ENCODE assay signal across 17 cellular contexts in the genomic region with DNA sequence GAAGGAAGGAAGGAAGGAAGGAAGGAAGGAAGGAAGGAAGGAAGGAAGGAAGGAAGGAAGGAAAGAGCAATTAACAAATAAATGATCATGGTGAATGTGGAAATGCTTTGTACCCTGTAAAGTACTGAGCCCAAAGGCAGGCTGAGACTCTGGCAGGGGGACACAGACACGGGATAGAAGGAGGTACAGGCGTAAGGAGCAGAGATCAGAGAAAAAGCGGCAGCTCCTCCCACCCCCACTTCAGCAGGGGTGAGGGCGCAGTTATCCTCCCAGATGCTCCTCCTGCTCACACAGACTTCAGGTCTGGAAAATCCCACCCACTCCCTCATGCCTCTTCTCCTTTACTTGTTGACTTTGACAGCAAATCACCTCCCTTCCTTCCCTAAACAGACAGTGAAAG.
DNase-seq lines count a peak whose midpoint lies in the region; ATAC-seq and TF ChIP-seq lines count a peak whose summit lies in the region.
"Had no signal": no experiment of that assay in that cellular context is flagged by ENCODE, and none has a peak within 500 bp of the region (broad histone marks: within the 10 kb centered on the region; RNA-seq: fewer than 3 reads in every experiment).

No MANE protein-coding gene starts in this region.

- H3K27ac Mint-ChIP-seq in GM23338: no peak overlapping the region

- no peaks in the 10 kb centered on the region for H3K9me2 ChIP-seq in GM23338 (ENCODE audit: insufficient read depth)

- no peak overlapping the region for H3K4me2 ChIP-seq in GM23338
- H3K4me2 ChIP-seq: PC-9 had no signal

- H3K27me3 ChIP-seq in GM23338 (ENCODE audit: insufficient read depth) (no peaks in the 10 kb centered on the region), RWPE2 (ENCODE audit: insufficient read depth, poor library complexity, severe bottlenecking) (peaks cover 18% of the 10 kb centered on the region), dorsolateral prefrontal cortex (peaks cover 0 to 31% (median 4%) of the 10 kb centered on the region in 45 donors)
- H3K27me3 ChIP-seq: BE2C had no signal

- H3K27ac ChIP-seq in GM23338 (ENCODE audit: low read depth): no peak overlapping the region
- no peak overlapping the region for H3K27ac ChIP-seq in RWPE2 (ENCODE audit: poor library complexity, severe bottlenecking)
- no peak overlapping the region for H3K27ac ChIP-seq in dorsolateral prefrontal cortex
- H3K27ac ChIP-seq: 22Rv1, PC-9, SJSA1 had no signal

- intact Hi-C loops in dorsolateral prefrontal cortex (cut with DNase I): no loop called here

- TF ChIP-seq CTCF in GM23338 (conservative IDR thresholded peaks at IDR 0.05; ENCODE audit: low read depth in 2 of 2): no peak
- TF ChIP-seq CTCF in RWPE2 (IDR thresholded peaks at IDR 0.05; ENCODE audit: poor library complexity, severe bottlenecking): no peak
- no peak for TF ChIP-seq CTCF in dorsolateral prefrontal cortex (IDR thresholded peaks at IDR 0.05 in 54 of 56, conservative IDR thresholded peaks at IDR 0.05 in 2 of 56; ENCODE audit: low read depth in 1 of 56, partially characterized antibody in 56 of 56)

- no peaks in the 10 kb centered on the region for H3K79me2 ChIP-seq in GM23338 (replicated peaks; ENCODE audit: insufficient read depth)

- 0 out of 2 replicates have a peak, but pooled peaks cover 4% of the 10 kb centered on the region for H3K4me1 ChIP-seq in GM23338 (ENCODE audit: insufficient read depth)
- H3K4me1 ChIP-seq in RWPE2 (ENCODE audit: insufficient read depth, poor library complexity, severe bottlenecking): no peaks in the 10 kb centered on the region
- H3K4me1 ChIP-seq: BE2C, SJSA1 had no signal

- H2AFZ ChIP-seq in GM23338: no peak overlapping the region
- H2AFZ ChIP-seq: PC-9 had no signal

- H3K4me3 ChIP-seq in GM23338 (no peak overlapping the region), RWPE2 (ENCODE audit: severe bottlenecking) (no peak overlapping the region), dorsolateral prefrontal cortex (no peak overlapping the region)
- H3K4me3 ChIP-seq: PC-9, SJSA1 had no signal

- H3K9me3 Mint-ChIP-seq in GM23338: no peaks in the 10 kb centered on the region

- H3F3A ChIP-seq in GM23338 (replicated peaks; ENCODE audit: low read depth): no peaks in the 10 kb centered on the region

- H3K4me3 Mint-ChIP-seq in GM23338: no peak overlapping the region

- ATAC-seq in GM23338: peak; percentile 26; the same call in 1 of the 3 replicates
- no peak for ATAC-seq in RWPE2 (ENCODE audit: low read depth)

- peaks cover 11% of the 10 kb centered on the region; the same call in 2 of the 3 replicates for H3K4me1 Mint-ChIP-seq in GM23338

- H3K36me3 ChIP-seq in GM23338 (ENCODE audit: insufficient read depth): no peaks in the 10 kb centered on the region
- no peaks in the 10 kb centered on the region for H3K36me3 ChIP-seq in RWPE2 (ENCODE audit: low read depth)
- H3K36me3 ChIP-seq: BE2C, SJSA1 had no signal

- H4K20me1 ChIP-seq in GM23338 (replicated peaks; ENCODE audit: insufficient read depth): no peaks in the 10 kb centered on the region

- H3K9me3 ChIP-seq in RWPE2 (ENCODE audit: severe bottlenecking): no peaks in the 10 kb centered on the region
- H3K9me3 ChIP-seq: BE2C, SJSA1 had no signal

- peak; percentile 24 for DNase-seq in DMS 273 (lab: John Stamatoyannopoulos, UW; ENCODE audit: unreplicated experiment)
- no peak for DNase-seq in DMS 273 treated with DMSO at 0.1 percent for 48 hours (lab: John Stamatoyannopoulos, UW)
- DNase-seq in GM23338 (ENCODE audit: low spot score): no peak
- peak; percentile 7 for DNase-seq in RWPE2 (ENCODE audit: low spot score)
- DNase-seq in mesenteric fat pad (ENCODE audit: low spot score): peak; percentile 35
- DNase-seq in activated effector memory CD4-positive, alpha-beta T cell treated with anti-CD3 and anti-CD28 coated beads, Interleukin-2, amount 50 U/mL, for 16 hours: no peak
- no peak for DNase-seq in dorsolateral prefrontal cortex
- DNase-seq: ACHN, BE2C, Calu3, KBM-7, NCI-H2029, NCI-H774, PC-9, Right ventricle myocardium superior had no signal

- no peaks in the 10 kb centered on the region for H3K27me3 Mint-ChIP-seq in GM23338 (ENCODE audit: insufficient read depth, low read depth, poor library complexity)

- H3K36me3 Mint-ChIP-seq in GM23338 (ENCODE audit: low read depth): no peaks in the 10 kb centered on the region

TF ChIP-seq in GM23338, 12 proteins besides CTCF, POLR2A, EP300 and RAD21 (continues in another document):
- TF ChIP-seq, protein P1, sequence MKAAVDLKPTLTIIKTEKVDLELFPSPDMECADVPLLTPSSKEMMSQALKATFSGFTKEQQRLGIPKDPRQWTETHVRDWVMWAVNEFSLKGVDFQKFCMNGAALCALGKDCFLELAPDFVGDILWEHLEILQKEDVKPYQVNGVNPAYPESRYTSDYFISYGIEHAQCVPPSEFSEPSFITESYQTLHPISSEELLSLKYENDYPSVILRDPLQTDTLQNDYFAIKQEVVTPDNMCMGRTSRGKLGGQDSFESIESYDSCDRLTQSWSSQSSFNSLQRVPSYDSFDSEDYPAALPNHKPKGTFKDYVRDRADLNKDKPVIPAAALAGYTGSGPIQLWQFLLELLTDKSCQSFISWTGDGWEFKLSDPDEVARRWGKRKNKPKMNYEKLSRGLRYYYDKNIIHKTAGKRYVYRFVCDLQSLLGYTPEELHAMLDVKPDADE (IDR thresholded peaks at IDR 0.05): no peak
- TF ChIP-seq, protein P2, sequence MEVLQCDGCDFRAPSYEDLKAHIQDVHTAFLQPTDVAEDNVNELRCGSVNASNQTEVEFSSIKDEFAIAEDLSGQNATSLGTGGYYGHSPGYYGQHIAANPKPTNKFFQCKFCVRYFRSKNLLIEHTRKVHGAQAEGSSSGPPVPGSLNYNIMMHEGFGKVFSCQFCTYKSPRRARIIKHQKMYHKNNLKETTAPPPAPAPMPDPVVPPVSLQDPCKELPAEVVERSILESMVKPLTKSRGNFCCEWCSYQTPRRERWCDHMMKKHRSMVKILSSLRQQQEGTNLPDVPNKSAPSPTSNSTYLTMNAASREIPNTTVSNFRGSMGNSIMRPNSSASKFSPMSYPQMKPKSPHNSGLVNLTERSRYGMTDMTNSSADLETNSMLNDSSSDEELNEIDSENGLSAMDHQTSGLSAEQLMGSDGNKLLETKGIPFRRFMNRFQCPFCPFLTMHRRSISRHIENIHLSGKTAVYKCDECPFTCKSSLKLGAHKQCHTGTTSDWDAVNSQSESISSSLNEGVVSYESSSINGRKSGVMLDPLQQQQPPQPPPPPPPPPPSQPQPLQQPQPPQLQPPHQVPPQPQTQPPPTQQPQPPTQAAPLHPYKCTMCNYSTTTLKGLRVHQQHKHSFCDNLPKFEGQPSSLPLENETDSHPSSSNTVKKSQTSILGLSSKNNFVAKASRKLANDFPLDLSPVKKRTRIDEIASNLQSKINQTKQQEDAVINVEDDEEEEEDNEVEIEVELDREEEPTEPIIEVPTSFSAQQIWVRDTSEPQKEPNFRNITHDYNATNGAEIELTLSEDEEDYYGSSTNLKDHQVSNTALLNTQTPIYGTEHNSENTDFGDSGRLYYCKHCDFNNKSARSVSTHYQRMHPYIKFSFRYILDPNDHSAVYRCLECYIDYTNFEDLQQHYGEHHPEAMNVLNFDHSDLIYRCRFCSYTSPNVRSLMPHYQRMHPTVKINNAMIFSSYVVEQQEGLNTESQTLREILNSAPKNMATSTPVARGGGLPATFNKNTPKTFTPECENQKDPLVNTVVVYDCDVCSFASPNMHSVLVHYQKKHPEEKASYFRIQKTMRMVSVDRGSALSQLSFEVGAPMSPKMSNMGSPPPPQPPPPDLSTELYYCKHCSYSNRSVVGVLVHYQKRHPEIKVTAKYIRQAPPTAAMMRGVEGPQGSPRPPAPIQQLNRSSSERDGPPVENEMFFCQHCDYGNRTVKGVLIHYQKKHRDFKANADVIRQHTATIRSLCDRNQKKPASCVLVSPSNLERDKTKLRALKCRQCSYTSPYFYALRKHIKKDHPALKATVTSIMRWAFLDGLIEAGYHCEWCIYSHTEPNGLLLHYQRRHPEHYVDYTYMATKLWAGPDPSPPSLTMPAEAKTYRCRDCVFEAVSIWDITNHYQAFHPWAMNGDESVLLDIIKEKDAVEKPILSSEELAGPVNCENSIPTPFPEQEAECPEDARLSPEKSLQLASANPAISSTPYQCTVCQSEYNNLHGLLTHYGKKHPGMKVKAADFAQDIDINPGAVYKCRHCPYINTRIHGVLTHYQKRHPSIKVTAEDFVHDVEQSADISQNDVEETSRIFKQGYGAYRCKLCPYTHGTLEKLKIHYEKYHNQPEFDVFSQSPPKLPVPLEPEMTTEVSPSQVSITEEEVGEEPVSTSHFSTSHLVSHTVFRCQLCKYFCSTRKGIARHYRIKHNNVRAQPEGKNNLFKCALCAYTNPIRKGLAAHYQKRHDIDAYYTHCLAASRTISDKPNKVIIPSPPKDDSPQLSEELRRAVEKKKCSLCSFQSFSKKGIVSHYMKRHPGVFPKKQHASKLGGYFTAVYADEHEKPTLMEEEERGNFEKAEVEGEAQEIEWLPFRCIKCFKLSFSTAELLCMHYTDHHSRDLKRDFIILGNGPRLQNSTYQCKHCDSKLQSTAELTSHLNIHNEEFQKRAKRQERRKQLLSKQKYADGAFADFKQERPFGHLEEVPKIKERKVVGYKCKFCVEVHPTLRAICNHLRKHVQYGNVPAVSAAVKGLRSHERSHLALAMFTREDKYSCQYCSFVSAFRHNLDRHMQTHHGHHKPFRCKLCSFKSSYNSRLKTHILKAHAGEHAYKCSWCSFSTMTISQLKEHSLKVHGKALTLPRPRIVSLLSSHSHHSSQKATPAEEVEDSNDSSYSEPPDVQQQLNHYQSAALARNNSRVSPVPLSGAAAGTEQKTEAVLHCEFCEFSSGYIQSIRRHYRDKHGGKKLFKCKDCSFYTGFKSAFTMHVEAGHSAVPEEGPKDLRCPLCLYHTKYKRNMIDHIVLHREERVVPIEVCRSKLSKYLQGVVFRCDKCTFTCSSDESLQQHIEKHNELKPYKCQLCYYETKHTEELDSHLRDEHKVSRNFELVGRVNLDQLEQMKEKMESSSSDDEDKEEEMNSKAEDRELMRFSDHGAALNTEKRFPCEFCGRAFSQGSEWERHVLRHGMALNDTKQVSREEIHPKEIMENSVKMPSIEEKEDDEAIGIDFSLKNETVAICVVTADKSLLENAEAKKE (CRISPR knock-in tag; IDR thresholded peaks at IDR 0.05): no peak
- TF ChIP-seq JUNB (IDR thresholded peaks at IDR 0.05; ENCODE audit: unreplicated experiment) (no peak), STAT1 (IDR thresholded peaks at IDR 0.05; ENCODE audit: unreplicated experiment) (no peak)

Comparison
In these comparisons a context has a peak if more than half of its experiments do, and no peak if none do; other contexts are left out.
1. DNase-seq: peak in DMS 273 (single experiment), RWPE2 (single experiment) and mesenteric fat pad (single experiment); none in DMS 273 treated with DMSO at 0.1 percent for 48 hours (single experiment), GM23338 (single experiment), activated effector memory CD4-positive, alpha-beta T cell treated with anti-CD3 and anti-CD28 coated beads, Interleukin-2, amount 50 U/mL, for 16 hours (single experiment) and dorsolateral prefrontal cortex (0 of 10).